ENCODE assay signal across 1 cellular context in genomic region chr15:77027697-77028450, GRCh38.
A peak's percentile ranks its signal among the peaks of the same experiment; 100 is the strongest.
TF ChIP-seq lines count a peak whose summit lies in the region.

No MANE protein-coding gene starts in this region.

TF ChIP-seq in H1, 55 proteins besides CTCF, POLR2A, EP300 and RAD21:
- TF ChIP-seq RBBP5 (IDR thresholded peaks at IDR 0.05; ENCODE audit: borderline replicate concordance, low read depth, low read length) = 0 out of 2 replicates have a peak, but pooled peaks have one; percentile 35
- TF ChIP-seq SIN3A (conservative IDR thresholded peaks at IDR 0.05 in 1 of 2, IDR thresholded peaks at IDR 0.05 in 1 of 2; ENCODE audit: low read depth in 1 of 2, low read length in 2 of 2) = 0 out of 4 replicates have a peak, but pooled peaks of 1 of the 2 experiments have one; percentile 22
- TF ChIP-seq CBX8 (IDR thresholded peaks at IDR 0.05; ENCODE audit: borderline replicate concordance, low read depth, low read length) = no peak
- TF ChIP-seq GABPA (IDR thresholded peaks at IDR 0.05; ENCODE audit: borderline replicate concordance, insufficient read depth, low read length) = peak; percentile 51; the same call in 1 of the 2 replicates
- TF ChIP-seq CHD1 (IDR thresholded peaks at IDR 0.05; ENCODE audit: low read depth, low read length) = no peak
- TF ChIP-seq KDM4A (IDR thresholded peaks at IDR 0.05; ENCODE audit: low read depth, low read length, severe bottlenecking) = peak; percentile 81
TF ChIP-seq in H1: peak in this region for 4.
